Comparison of ENCODE assay signal across 10 cellular contexts in the genomic region with DNA sequence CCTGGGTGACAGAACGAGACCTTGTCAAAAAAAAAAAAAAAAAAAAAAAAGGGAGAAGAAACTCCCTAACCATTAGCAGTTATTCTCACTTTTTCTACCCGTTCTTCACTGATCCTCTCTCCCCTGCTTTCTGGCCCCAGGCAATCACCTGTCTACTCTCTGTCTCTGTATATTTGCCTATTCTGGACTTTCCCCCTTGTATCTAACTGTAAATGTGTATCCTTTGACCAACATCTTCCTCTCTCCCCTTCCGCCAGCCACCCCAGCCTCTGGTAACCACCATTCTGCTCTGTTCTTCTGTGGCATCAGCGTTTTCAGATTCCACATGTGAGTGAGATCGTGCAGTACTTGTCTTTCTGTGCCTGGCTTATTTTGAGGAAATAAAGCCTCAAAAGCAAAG. TPM values are rescaled to one million over a fixed set of nuclear protein-coding genes. Genes with fewer than 3 reads are reported as not detected.
DNase-seq lines count a peak whose midpoint lies in the region; ATAC-seq lines count a peak whose summit lies in the region.
"Had no signal": no experiment of that assay in that cellular context is flagged by ENCODE, and none has a peak within 500 bp of the region (broad histone marks: within the 10 kb centered on the region; RNA-seq: fewer than 3 reads in every experiment).

No MANE protein-coding gene starts in this region.

- DNase-seq in left lobe of liver (ENCODE audit: low spot score) = no peak
- no peak for DNase-seq in DMS53 (lab: John Stamatoyannopoulos, UW)
- no peak for DNase-seq in NCI-H1417 (lab: John Stamatoyannopoulos, UW)
- DNase-seq in cerebellar nuclear complex (lab: John Stamatoyannopoulos, UW) = no peak
- DNase-seq: foreskin fibroblast, T-helper 9 cell had no signal

- ATAC-seq in GM18502 (IDR thresholded peaks at IDR 0.05; ENCODE audit: poor library complexity, unreplicated experiment) (peak; percentile 87), GM21515 (IDR thresholded peaks at IDR 0.05; ENCODE audit: unreplicated experiment) (peak; percentile 56), HG03442 (IDR thresholded peaks at IDR 0.05; ENCODE audit: unreplicated experiment) (peak; percentile 81), left lobe of liver (peak; percentile 88), GM21737 (IDR thresholded peaks at IDR 0.05; ENCODE audit: unreplicated experiment) (no peak)

RNA-seq across cellular contexts. Expression of gene CYFIP1, which starts 6.9 kb away (rescaled TPM):
- 46.0 TPM for total RNA-seq in left lobe of liver
